In genomic region chr3:111932962-111933361, GRCh38 we compare ENCODE assay signal across 20 cellular contexts.
"Had no signal": no experiment of that assay in that cellular context is flagged by ENCODE, and none has a peak within 500 bp of the region (broad histone marks: within the 10 kb centered on the region; RNA-seq: fewer than 3 reads in every experiment).

No MANE protein-coding gene starts in this region.

- ATAC-seq: activated CD8-positive, alpha-beta T cell treated with anti-CD3 and anti-CD28 coated beads for 36 hours; left colon had no signal

- H3K4me3 ChIP-seq: colonic mucosa, skin epidermis, transverse colon, vagina had no signal

- DNase-seq: activated B cell treated with CpG ODN at 0.5 μM for 24 hours; activated CD4-positive, alpha-beta T cell treated with anti-CD3 and anti-CD28 coated beads for 48 hours; activated CD8-positive, alpha-beta T cell treated with anti-CD3 and anti-CD28 coated beads for 36 hours; activated effector memory CD4-positive, alpha-beta T cell treated with anti-CD3 and anti-CD28 coated beads, Interleukin-2, amount 50 U/mL, for 16 hours; activated T-cell treated with anti-CD3 and anti-CD28 coated beads, Interleukin-2, amount 50 U/mL, for 48 hours; caudate nucleus; colonic mucosa; foreskin fibroblast; glutamatergic neuron; immature natural killer cell; left colon; occipital lobe; right cardiac atrium; stimulated activated CD4-positive, alpha-beta T cell treated with anti-CD3 and anti-CD28 coated beads, Interleukin-4, amount 100 ng/mL, for 4 hours; stimulated activated CD8-positive, alpha-beta memory T cell treated with anti-CD3 and anti-CD28 coated beads, Interleukin-4, amount 100 ng/mL, for 48 hours; stimulated activated naive CD4-positive, alpha-beta T cell treated with Interleukin-2 at 50 U/mL for 16 hours; T-helper 1 cell; transverse colon had no signal

- H3K27ac ChIP-seq: colonic mucosa, transverse colon, vagina had no signal

- H3K9me3 ChIP-seq: colonic mucosa, transverse colon, vagina had no signal

- H3K36me3 ChIP-seq: colonic mucosa, vagina had no signal

- H3K27me3 ChIP-seq: colonic mucosa, transverse colon, vagina had no signal

- H3K4me1 ChIP-seq: colonic mucosa had no signal
